10 cellular contexts compared by ENCODE assay signal in genomic region chr4:76704133-76704881, GRCh38.
DNase-seq lines count a peak whose midpoint lies in the region; TF ChIP-seq lines count a peak whose summit lies in the region.
"Had no signal": no experiment of that assay in that cellular context is flagged by ENCODE, and none has a peak within 500 bp of the region (broad histone marks: within the 10 kb centered on the region; RNA-seq: fewer than 3 reads in every experiment).

No MANE protein-coding gene starts in this region.

- no peaks in the 10 kb centered on the region for H3K27me3 Mint-ChIP-seq in MCF 10A (ENCODE audit: insufficient read depth, unreplicated experiment)
- H3K27me3 Mint-ChIP-seq in immature natural killer cell (ENCODE audit: low read depth in 3 of 3): peaks cover 0 to 6% (median 0%) of the 10 kb centered on the region in 3 donors

- no peaks in the 10 kb centered on the region for H3K27me3 ChIP-seq in iPS-20b (ENCODE audit: insufficient read depth, low read length)
- no peaks in the 10 kb centered on the region for H3K27me3 ChIP-seq in stomach
- H3K27me3 ChIP-seq: cardiac muscle cell had no signal

- TF ChIP-seq CTCF in LNCaP clone FGC (IDR thresholded peaks at IDR 0.05; ENCODE audit: control insufficient read depth, extremely low read depth, insufficient read depth) (no peak), MCF 10A (IDR thresholded peaks at IDR 0.05; ENCODE audit: unreplicated experiment) (no peak), stomach (IDR thresholded peaks at IDR 0.05) (no peak)

- peak overlapping the region; percentile 24 for H3K4me3 Mint-ChIP-seq in MCF 10A (ENCODE audit: unreplicated experiment)
- no peak overlapping the region for H3K4me3 Mint-ChIP-seq in immature natural killer cell

- H3K4me3 ChIP-seq in LNCaP clone FGC (ENCODE audit: low read depth, low read length): no peak overlapping the region
- H3K4me3 ChIP-seq in iPS-20b (ENCODE audit: low read length): peak overlapping the region; percentile 15; the same call in 1 of the 2 replicates
- no peak overlapping the region for H3K4me3 ChIP-seq in stomach
- H3K4me3 ChIP-seq: cardiac muscle cell had no signal

- H3K9me3 Mint-ChIP-seq in MCF 10A (ENCODE audit: unreplicated experiment) (no peaks in the 10 kb centered on the region), immature natural killer cell (no peaks in the 10 kb centered on the region)

- no peaks in the 10 kb centered on the region for H3K36me3 Mint-ChIP-seq in MCF 10A (ENCODE audit: insufficient read depth, unreplicated experiment)
- H3K36me3 Mint-ChIP-seq in immature natural killer cell: no peaks in the 10 kb centered on the region

- no peak for TF ChIP-seq POLR2A in stomach (IDR thresholded peaks at IDR 0.05)

- H3K9me3 ChIP-seq in iPS-20b (ENCODE audit: insufficient read depth, low read depth, low read length) (no peaks in the 10 kb centered on the region), stomach (no peaks in the 10 kb centered on the region)

- CTCF ChIA-PET in MCF 10A (lab: Yijun Ruan, JAX): interaction anchor here (0.6 kb wide), 2 partner anchors 202 to 795 kb away, joined by 3 to 4 read pairs; no protein-coding TSS in a partner anchor

- POLR2A ChIA-PET in MCF 10A (lab: Yijun Ruan, JAX): interaction anchor here (0.6 to 8.1 kb wide), 17 partner anchors 9 to 371 kb away, joined by 3 to 86 read pairs (median 4); no protein-coding TSS in a partner anchor

- H3K27ac Mint-ChIP-seq in MCF 10A (ENCODE audit: low read depth, unreplicated experiment) (peak overlapping the region; percentile 82), immature natural killer cell (no peak overlapping the region)

- H3K4me1 Mint-ChIP-seq in MCF 10A (ENCODE audit: insufficient read depth, unreplicated experiment): peaks cover 55% of the 10 kb centered on the region
- no peaks in the 10 kb centered on the region for H3K4me1 Mint-ChIP-seq in immature natural killer cell

- intact Hi-C loops in MCF 10A (cut with micrococcal nuclease) (no loop called here), stomach (cut with DNase I; ENCODE audit: low total_unique reads) (no loop called here)

- TF ChIP-seq EP300 in stomach (IDR thresholded peaks at IDR 0.05): no peak

- H3K27ac ChIP-seq in iPS-20b (ENCODE audit: low read length) (no peak overlapping the region), stomach (peak overlapping the region; percentile 83 to 92 (median 87))
- H3K27ac ChIP-seq: cardiac muscle cell had no signal

- BruUV-seq in MCF 10A (replicated peaks; lab: Mats Ljungman, UMichigan): TSS peak; percentile 80

- H3K9ac ChIP-seq in iPS-20b (ENCODE audit: low read depth, low read length): no peak overlapping the region

- H3K36me3 ChIP-seq in iPS-20b (ENCODE audit: insufficient read depth, low read depth, low read length) (no peaks in the 10 kb centered on the region), stomach (no peaks in the 10 kb centered on the region)
- H3K36me3 ChIP-seq: cardiac muscle cell had no signal

- DNase-seq in LNCaP clone FGC (ENCODE audit: low read depth) (peak; percentile 84), MCF 10A (ENCODE audit: unreplicated experiment) (peak; percentile 90), stomach (peak; percentile 70), immature natural killer cell (no peak), nucleus accumbens (lab: John Stamatoyannopoulos, UW) (no peak), COLO668 (lab: John Stamatoyannopoulos, UW; ENCODE audit: unreplicated experiment) (no peak), germinal center (ENCODE audit: low spot score) (no peak)
- DNase-seq: NCI-H146 had no signal

- H3K4me1 ChIP-seq in iPS-20b (ENCODE audit: insufficient read depth, low read length) (peaks cover 49% of the 10 kb centered on the region), stomach (peaks cover 62 to 90% (median 75%) of the 10 kb centered on the region in 4 donors)

- 16 to 35% (median 22%) methylated on average over 3 of the region's 3 CpGs for WGBS in stomach, 5 donors

Comparison
In these comparisons a context has a peak if more than half of its experiments do, and no peak if none do; other contexts are left out.
1. DNase-seq: peak in LNCaP clone FGC (single experiment), MCF 10A (single experiment) and stomach (single experiment); none in immature natural killer cell (0 of 3), nucleus accumbens (0 of 56), COLO668 (single experiment) and germinal center (single experiment).